ENCODE assay signal across 20 cellular contexts in the genomic region with DNA sequence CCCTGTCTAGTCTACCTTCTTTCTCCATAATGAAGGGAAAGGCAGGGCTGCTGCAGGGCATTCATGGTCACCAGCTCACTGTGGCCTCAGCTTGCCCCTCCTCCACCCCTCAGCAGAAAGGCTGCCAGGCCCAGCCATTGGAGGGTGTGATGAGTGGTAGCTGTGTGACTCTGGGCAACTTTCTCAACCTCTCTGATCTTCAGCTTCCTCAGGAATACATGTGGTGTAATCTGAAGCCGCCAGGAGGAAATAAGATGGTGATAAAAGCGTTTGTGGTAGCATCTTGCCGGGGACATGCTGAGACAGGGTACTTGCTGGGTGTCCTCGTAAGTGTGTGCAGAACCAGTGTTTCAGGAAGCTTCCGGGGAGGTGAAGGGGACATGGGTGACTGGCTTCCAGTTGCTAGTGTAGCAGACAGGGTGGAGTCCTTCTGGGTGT. TPM values are rescaled to one million over a fixed set of nuclear protein-coding genes. Genes with fewer than 3 reads are reported as not detected.
"Had no signal": no experiment of that assay in that cellular context is flagged by ENCODE, and none has a peak within 500 bp of the region (broad histone marks: within the 10 kb centered on the region; RNA-seq: fewer than 3 reads in every experiment).

No MANE protein-coding gene starts in this region.

- H3K9me3 ChIP-seq: colonic mucosa, right atrium auricular region, suprapubic skin had no signal

- H3K36me3 ChIP-seq: colonic mucosa, right atrium auricular region had no signal

- H3K27me3 ChIP-seq: colonic mucosa, right atrium auricular region, suprapubic skin had no signal

- H3K27ac ChIP-seq: colonic mucosa, right atrium auricular region, suprapubic skin had no signal

- ATAC-seq: activated naive CD4-positive, alpha-beta T cell treated with anti-CD3 and anti-CD28 coated beads, Interleukin-2, amount 50 U/mL, for 72 hours; activated T-cell treated with anti-CD3 and anti-CD28 coated beads, Interleukin-2, amount 50 U/mL, for 72 hours; stimulated activated naive CD8-positive, alpha-beta T cell treated with anti-CD3 and anti-CD28 coated beads, Interleukin-15, Interleukin-2, amounts not matched to agents 100 U/mL and 50 U/mL, for 24 hours had no signal

- H3K4me1 ChIP-seq: colonic mucosa, right atrium auricular region had no signal

- H3K4me3 ChIP-seq: colonic mucosa, right atrium auricular region, skin epidermis, suprapubic skin had no signal

- FAIRE-seq: frontal cortex had no signal

- DNase-seq: activated CD4-positive, alpha-beta T cell treated with anti-CD3 and anti-CD28 coated beads for 4 hours; activated CD8-positive, alpha-beta memory T cell treated with anti-CD3 and anti-CD28 coated beads, Interleukin-2, amount 50 U/mL, for 48 hours; activated gamma-delta T cell; activated T-cell treated with anti-CD3 and anti-CD28 coated beads, Interleukin-2, amount 50 U/mL, for 72 hours; colonic mucosa; occipital lobe; stimulated activated CD4-positive, alpha-beta T cell treated with anti-CD3 and anti-CD28 coated beads, Interleukin-4, amount 100 ng/mL, for 24 hours; stimulated activated naive CD8-positive, alpha-beta T cell treated with anti-CD3 and anti-CD28 coated beads, Interleukin-15, Interleukin-2, amounts not matched to agents 100 U/mL and 50 U/mL, for 24 hours; T1000; trophoblast cell had no signal

RNA-seq across cellular contexts. Expression of a gene that starts 9.8 kb away (rescaled TPM):
- total RNA-seq: activated naive CD4-positive, alpha-beta T cell treated with anti-CD3 and anti-CD28 coated beads, Interleukin-2, amount 50 U/mL, for 72 hours; activated T-cell treated with anti-CD3 and anti-CD28 coated beads, Interleukin-2, amount 50 U/mL, for 72 hours; natural killer cell treated with Interleukin-12 subunit alpha and Interleukin-12 subunit beta and Interleukin-15 and Interleukin-18, amount 100 ng/mL, for 72 hours had no signal
- polyA plus RNA-seq: fibroblast of lung had no signal

RNA-seq across cellular contexts. Expression of a gene that starts 33.2 kb away (rescaled TPM):
- total RNA-seq: activated naive CD4-positive, alpha-beta T cell treated with anti-CD3 and anti-CD28 coated beads, Interleukin-2, amount 50 U/mL, for 72 hours; activated T-cell treated with anti-CD3 and anti-CD28 coated beads, Interleukin-2, amount 50 U/mL, for 72 hours; colonic mucosa; fibroblast of lung; lower leg skin; mesenteric fat pad; natural killer cell treated with Interleukin-12 subunit alpha and Interleukin-12 subunit beta and Interleukin-15 and Interleukin-18, amount 100 ng/mL, for 72 hours; progenitor cell of endocrine pancreas; right atrium auricular region; suprapubic skin had no signal
- polyA plus RNA-seq: fibroblast of lung had no signal
